ENCODE assay signal across 8 cellular contexts in the genomic region with DNA sequence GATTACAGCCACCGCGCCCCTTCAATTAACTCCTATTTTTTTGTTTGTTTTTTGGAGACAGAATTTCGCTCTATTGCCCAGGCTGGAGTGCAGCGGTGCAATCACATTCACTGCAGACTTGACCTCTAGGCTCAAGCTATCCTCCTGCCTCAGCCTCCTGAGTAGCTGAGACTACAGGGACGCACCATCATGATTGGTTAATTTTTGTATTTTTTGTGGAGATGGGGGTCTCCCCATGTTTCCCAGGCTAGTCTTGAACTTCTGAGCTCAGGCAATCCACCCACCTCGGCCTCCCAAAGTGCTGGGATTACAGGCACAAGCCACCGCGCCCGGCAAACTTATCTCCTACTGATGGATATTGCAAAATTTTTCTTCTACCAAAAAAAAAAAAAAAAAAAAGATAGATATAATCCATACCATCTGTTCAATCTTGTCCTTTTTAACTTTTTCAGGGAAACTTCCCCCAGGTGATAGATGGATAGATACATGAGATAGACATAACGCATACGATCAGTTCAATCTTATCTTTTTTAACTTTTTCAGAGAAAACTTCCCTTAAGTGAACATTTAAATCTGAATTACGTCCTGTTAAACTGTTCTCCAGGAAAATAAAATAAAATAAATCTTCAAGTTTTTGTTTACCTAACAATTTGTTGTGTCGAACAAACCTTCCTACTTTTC. TPM values are rescaled to one million over a fixed set of nuclear protein-coding genes. Genes with fewer than 3 reads are reported as not detected.
A peak's percentile ranks its signal among the peaks of the same experiment; 100 is the strongest.
DNase-seq lines count a peak whose midpoint lies in the region; ATAC-seq and TF ChIP-seq lines count a peak whose summit lies in the region.

No MANE protein-coding gene starts in this region.

- H3K4me3 ChIP-seq in AG04449 (ENCODE audit: low read depth, low read length) = peak overlapping the region; percentile 89
- peak overlapping the region; percentile 69 for H3K4me3 ChIP-seq in colonic mucosa

- no peak for TF ChIP-seq CTCF in AG04449 (IDR thresholded peaks at IDR 0.05; ENCODE audit: insufficient read depth, low read length, missing control alignments)
- no peak for TF ChIP-seq CTCF in colonic mucosa (IDR thresholded peaks at IDR 0.05)

- peaks cover 11% of the 10 kb centered on the region for H3K4me1 ChIP-seq in colonic mucosa

- POLR2A ChIA-PET in AG04449 (lab: Yijun Ruan, JAX) = interaction anchor here (1.3 to 1.7 kb wide), 5 partner anchors 9 to 26 kb away, joined by 3 to 14 read pairs (median 5); no protein-coding TSS in a partner anchor

- H3K27ac ChIP-seq in KOPT-K1 (ENCODE audit: low read depth, low read length, poor library complexity, severe bottlenecking) = peak overlapping the region; percentile 78
- peak overlapping the region; percentile 84 for H3K27ac ChIP-seq in colonic mucosa

- peak overlapping the region; percentile 93 to 99 (median 98) for H3K27ac Mint-ChIP-seq in naive B cell

- H3K9me3 ChIP-seq in KOPT-K1 (ENCODE audit: insufficient read depth, low read length, poor library complexity, severe bottlenecking) (no peaks in the 10 kb centered on the region), colonic mucosa (no peaks in the 10 kb centered on the region)

- H3K4me1 Mint-ChIP-seq in naive B cell = peaks cover 26 to 36% (median 36%) of the 10 kb centered on the region in 3 donors

- H3K9ac ChIP-seq in colonic mucosa (ENCODE audit: low read depth in 2 of 2, low read length in 2 of 2) = peak overlapping the region; percentile 40 to 96

- peak overlapping the region; percentile 86 to 99 (median 94) for H3K4me3 Mint-ChIP-seq in naive B cell

- DNase-seq in AG04449 (ENCODE audit: low read depth, low spot score) = no peak
- DNase-seq in colonic mucosa = no peak
- DNase-seq in naive B cell = no peak
- DNase-seq in T-helper 9 cell = no peak
- no peak for DNase-seq in left colon
- DNase-seq in DMS79 treated with DMSO at 0.1 percent for 48 hours (lab: John Stamatoyannopoulos, UW) = no peak
- no peak for DNase-seq in OCI-M2 (lab: John Stamatoyannopoulos, UW; ENCODE audit: unreplicated experiment)

- no peak for ATAC-seq in naive B cell (ENCODE audit: low read depth in 2 of 2)
- ATAC-seq in left colon = no peak

- no peaks in the 10 kb centered on the region for H3K27me3 ChIP-seq in colonic mucosa

- H3K27me3 Mint-ChIP-seq in naive B cell = no peaks in the 10 kb centered on the region

- H3K36me3 Mint-ChIP-seq in naive B cell = peaks cover 7 to 12% of the 10 kb centered on the region in 2 donors

- no peaks in the 10 kb centered on the region for H3K9me3 Mint-ChIP-seq in naive B cell

- H3K36me3 ChIP-seq in KOPT-K1 (ENCODE audit: insufficient read depth, low read length) (peaks cover 61% of the 10 kb centered on the region), colonic mucosa (peaks cover 5% of the 10 kb centered on the region)

- CTCF ChIA-PET in AG04449 (lab: Yijun Ruan, JAX) = interaction anchor here (1.0 to 4.9 kb wide), 3 partner anchors 11 to 279 kb away, joined by 3 to 33 read pairs (median 3); no protein-coding TSS in a partner anchor

- intact Hi-C loops in colonic mucosa (cut with DNase I) = no loop called here
- intact Hi-C loops in left colon (cut with DNase I, micrococcal nuclease) = no loop called here

RNA-seq across cellular contexts. Expression of gene RPSA, which starts 0.7 kb away (rescaled TPM):
- total RNA-seq in colonic mucosa (1,000 to 10,000 TPM in 1 of 2 donors, 100 to 1,000 TPM in 1; 896 to 1,381 TPM), left colon (100 to 1,000 TPM; 888 to 967 TPM)
- polyA plus RNA-seq in naive B cell (ENCODE audit: low read depth in 6 of 6) = 1,000 to 10,000 TPM; 1,144 to 1,512 (median 1,204) TPM

RNA-seq across cellular contexts. Expression of gene SLC25A38, which starts 22.7 kb away (rescaled TPM):
- total RNA-seq in colonic mucosa (10 to 100 TPM; 41.7 to 45.5 TPM), left colon (10 to 100 TPM; 38.2 to 40.7 TPM)
- 10 to 100 TPM; 44.4 to 70.4 (median 56.5) TPM for polyA plus RNA-seq in naive B cell (ENCODE audit: low read depth in 6 of 6)
